ENCODE assay signal across 23 cellular contexts in the genomic region with DNA sequence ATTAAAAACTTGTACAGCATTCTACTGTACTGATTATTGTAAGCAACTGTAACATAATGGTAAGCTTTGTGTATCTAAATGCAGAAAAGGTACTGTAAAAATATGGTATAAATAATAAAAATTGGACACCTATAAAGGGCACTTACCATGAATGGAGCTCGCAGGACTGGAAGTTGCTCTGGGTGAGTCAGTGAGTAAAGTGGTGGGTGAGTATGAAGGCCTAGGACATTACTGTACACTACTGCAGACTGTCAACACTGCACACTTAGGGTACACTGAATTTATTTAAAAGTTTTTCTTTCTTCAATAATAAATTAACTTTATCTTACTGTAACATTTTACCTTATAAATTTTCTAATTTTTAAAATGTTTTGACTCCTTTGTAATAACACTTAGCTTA.
DNase-seq lines count a peak whose midpoint lies in the region; ATAC-seq, FAIRE-seq and TF ChIP-seq lines count a peak whose summit lies in the region.
"Had no signal": no experiment of that assay in that cellular context is flagged by ENCODE, and none has a peak within 500 bp of the region (broad histone marks: within the 10 kb centered on the region; RNA-seq: fewer than 3 reads in every experiment).

No MANE protein-coding gene starts in this region.

- H3K4me3 Mint-ChIP-seq in osteocyte (ENCODE audit: unreplicated experiment), result no peak overlapping the region
- H3K4me3 Mint-ChIP-seq in activated T-cell treated with anti-CD3 and anti-CD28 coated beads, Interleukin-2, amount 50 U/mL, for 72 hours, result no peak overlapping the region
- H3K4me3 Mint-ChIP-seq: CD8-positive, alpha-beta T cell had no signal

- intact Hi-C loops in heart left ventricle (cut with DNase I), result loop anchor here in 4 of 10 donors (5.0 to 10.0 kb wide), 5 partner anchors 43 to 255 kb away; a partner anchor contains a TSS

- H3K36me3 ChIP-seq in RWPE2 (ENCODE audit: low read depth) (no peaks in the 10 kb centered on the region), heart left ventricle (peaks cover 0 to 4% (median 0%) of the 10 kb centered on the region in 9 donors)
- H3K36me3 ChIP-seq: MG63 had no signal

- 93 to 97% (median 97%) methylated on average over 1 of the region's 1 CpG for WGBS in heart left ventricle, 4 donors

- H3K27me3 Mint-ChIP-seq in osteocyte (ENCODE audit: unreplicated experiment), result no peaks in the 10 kb centered on the region
- H3K27me3 Mint-ChIP-seq in activated T-cell treated with anti-CD3 and anti-CD28 coated beads, Interleukin-2, amount 50 U/mL, for 72 hours (ENCODE audit: low read depth), result no peaks in the 10 kb centered on the region

- H3K36me3 Mint-ChIP-seq in osteocyte (ENCODE audit: unreplicated experiment), result peaks cover 4% of the 10 kb centered on the region
- peaks cover 0 to 2% of the 10 kb centered on the region in 2 donors for H3K36me3 Mint-ChIP-seq in activated T-cell treated with anti-CD3 and anti-CD28 coated beads, Interleukin-2, amount 50 U/mL, for 72 hours (ENCODE audit: insufficient read depth in 2 of 2)

- H3K27ac ChIP-seq in RWPE2 (ENCODE audit: poor library complexity, severe bottlenecking) (no peak overlapping the region), heart left ventricle (no peak overlapping the region)
- H3K27ac ChIP-seq: SJSA1 had no signal

- no peak overlapping the region for H3K27ac Mint-ChIP-seq in osteocyte (ENCODE audit: unreplicated experiment)
- no peak overlapping the region for H3K27ac Mint-ChIP-seq in activated T-cell treated with anti-CD3 and anti-CD28 coated beads, Interleukin-2, amount 50 U/mL, for 72 hours
- H3K27ac Mint-ChIP-seq: CD8-positive, alpha-beta T cell had no signal

- peak; percentile 21 for FAIRE-seq in A204.1 (lab: Jason Lieb, UNC)
- FAIRE-seq: HTR-8/SVneo had no signal

- peak; percentile 11 for DNase-seq in HT1080 (ENCODE audit: low read depth)
- no peak for DNase-seq in RWPE2 (ENCODE audit: low spot score)
- peak; percentile 51 for DNase-seq in epithelial cell of esophagus (ENCODE audit: low read depth)
- no peak for DNase-seq in osteocyte (ENCODE audit: extremely low spot score, unreplicated experiment)
- no peak for DNase-seq in heart left ventricle
- no peak for DNase-seq in activated T-cell treated with anti-CD3 and anti-CD28 coated beads, Interleukin-2, amount 50 U/mL, for 72 hours
- DNase-seq: 8988T; AML-193; C1 segment of cervical spinal cord; Calu3; CD8-positive, alpha-beta T cell; DMS153; GF-D8; H7; MG63; NCI-H1417 treated with DMSO at 0.1 percent for 48 hours; NCI-H187 had no signal

- H3K4me3 ChIP-seq in RWPE2 (ENCODE audit: severe bottlenecking) (no peak overlapping the region), epithelial cell of esophagus (ENCODE audit: low read length) (no peak overlapping the region), heart left ventricle (no peak overlapping the region)
- H3K4me3 ChIP-seq: MG63, SJSA1 had no signal

- TF ChIP-seq POLR2A in heart left ventricle (IDR thresholded peaks at IDR 0.05), result no peak

- H3K9me3 ChIP-seq in RWPE2 (ENCODE audit: severe bottlenecking) (no peaks in the 10 kb centered on the region), heart left ventricle (no peaks in the 10 kb centered on the region)
- H3K9me3 ChIP-seq: MG63, SJSA1 had no signal

- ATAC-seq in RWPE2 (ENCODE audit: low read depth) (peak; percentile 61; the same call in 1 of the 3 replicates), heart left ventricle (no peak), HG02610 (IDR thresholded peaks at IDR 0.05; ENCODE audit: unreplicated experiment) (no peak)
- no peak for ATAC-seq in activated T-cell treated with anti-CD3 and anti-CD28 coated beads, Interleukin-2, amount 50 U/mL, for 72 hours (replicated peaks in 1 of 2)
- ATAC-seq: CD8-positive, alpha-beta T cell; Panc1; Right ventricle myocardium inferior had no signal

- no peaks in the 10 kb centered on the region for H3K27me3 ChIP-seq in RWPE2 (ENCODE audit: insufficient read depth, poor library complexity, severe bottlenecking)
- no peaks in the 10 kb centered on the region for H3K27me3 ChIP-seq in heart left ventricle
- H3K27me3 ChIP-seq: MG63, SJSA1 had no signal

- peaks cover 2% of the 10 kb centered on the region for H3K4me1 ChIP-seq in RWPE2 (ENCODE audit: insufficient read depth, poor library complexity, severe bottlenecking)
- H3K4me1 ChIP-seq in heart left ventricle, result peaks cover 0 to 35% (median 23%) of the 10 kb centered on the region in 12 donors
- H3K4me1 ChIP-seq: SJSA1 had no signal

- H3K4me1 Mint-ChIP-seq in osteocyte (ENCODE audit: unreplicated experiment), result no peaks in the 10 kb centered on the region
- peaks cover under 1% of the 10 kb centered on the region for H3K4me1 Mint-ChIP-seq in activated T-cell treated with anti-CD3 and anti-CD28 coated beads, Interleukin-2, amount 50 U/mL, for 72 hours (ENCODE audit: low read depth)

- H3K9me3 Mint-ChIP-seq in osteocyte (ENCODE audit: unreplicated experiment), result no peaks in the 10 kb centered on the region
- no peaks in the 10 kb centered on the region for H3K9me3 Mint-ChIP-seq in activated T-cell treated with anti-CD3 and anti-CD28 coated beads, Interleukin-2, amount 50 U/mL, for 72 hours

- no peak for TF ChIP-seq CTCF in RWPE2 (IDR thresholded peaks at IDR 0.05; ENCODE audit: poor library complexity, severe bottlenecking)
- no peak for TF ChIP-seq CTCF in epithelial cell of esophagus (IDR thresholded peaks at IDR 0.05; ENCODE audit: insufficient read depth, low read depth, low read length, missing control alignments)
- no peak for TF ChIP-seq CTCF in osteocyte (IDR thresholded peaks at IDR 0.05)
- no peak for TF ChIP-seq CTCF in heart left ventricle (IDR thresholded peaks at IDR 0.05)

Comparison
In these comparisons a context has a peak if more than half of its experiments do, and no peak if none do; other contexts are left out.
1. DNase-seq: peak in HT1080 (single experiment) and epithelial cell of esophagus (single experiment); none in RWPE2 (single experiment), osteocyte (single experiment), heart left ventricle (0 of 5) and activated T-cell treated with anti-CD3 and anti-CD28 coated beads, Interleukin-2, amount 50 U/mL, for 72 hours (0 of 2).